ENCODE assay signal across 8 cellular contexts in the genomic region with DNA sequence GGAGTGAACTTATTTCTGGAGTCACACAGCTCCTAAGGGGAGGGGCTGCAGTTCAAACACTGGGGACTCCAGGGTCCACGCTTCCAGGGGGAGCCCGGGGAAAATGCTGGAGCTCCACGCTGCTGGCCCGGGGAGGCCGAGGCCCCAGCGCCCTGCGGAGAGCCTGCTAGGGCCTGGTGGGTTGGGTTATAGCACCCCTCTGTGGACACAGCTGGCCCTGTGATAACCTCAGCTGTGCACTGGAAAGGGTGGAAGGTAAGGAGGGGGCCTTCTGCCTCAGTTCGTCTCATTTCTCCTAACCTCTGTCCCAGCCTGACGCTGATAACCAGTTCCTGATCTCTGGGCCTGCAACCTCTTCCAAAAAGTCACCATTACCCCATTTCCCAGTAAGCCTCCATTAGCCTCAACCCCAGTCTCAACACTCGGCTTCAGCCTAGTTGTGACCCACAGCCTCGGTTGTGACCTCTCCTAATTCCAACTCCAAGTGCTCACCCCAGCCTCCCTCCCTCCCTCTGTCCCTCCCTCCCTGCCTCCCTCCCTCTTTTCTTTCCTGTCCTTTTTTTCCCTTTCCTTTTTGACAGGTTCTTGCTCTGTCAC. TPM values are rescaled to one million over a fixed set of nuclear protein-coding genes. Genes with fewer than 3 reads are reported as not detected.
DNase-seq lines count a peak whose midpoint lies in the region; ATAC-seq and TF ChIP-seq lines count a peak whose summit lies in the region.

No MANE protein-coding gene starts in this region.

- no peak overlapping the region for H2AFZ ChIP-seq in H9 (ENCODE audit: low read length)

- no peak overlapping the region for H2BK5ac ChIP-seq in H9 (ENCODE audit: insufficient read length, low read length)

- TF ChIP-seq CTCF in CD14-positive monocyte (IDR thresholded peaks at IDR 0.05) (peak; percentile 51), H9 (conservative IDR thresholded peaks at IDR 0.05) (peak; percentile 73)

- H3K9me3 Mint-ChIP-seq in CD14-positive monocyte (peaks cover 0 to 2% (median 0%) of the 10 kb centered on the region in 7 donors), H9 (no peaks in the 10 kb centered on the region; a peak in 1 of 5 replicates)

- H3K36me3 Mint-ChIP-seq in CD14-positive monocyte = no peaks in the 10 kb centered on the region
- no peaks in the 10 kb centered on the region for H3K36me3 Mint-ChIP-seq in H9 (ENCODE audit: insufficient read depth in 1 of 3, low read depth in 3 of 3)

- H3K27me3 ChIP-seq in H9 (ENCODE audit: insufficient read depth, low read length) = no peaks in the 10 kb centered on the region

- no peak overlapping the region for H2BK120ac ChIP-seq in H9 (ENCODE audit: low read depth, low read length, poor library complexity, severe bottlenecking)

- no peak overlapping the region for H2AK5ac ChIP-seq in H9 (ENCODE audit: insufficient read length, low read length)

- H3K9me3 ChIP-seq in H9 (ENCODE audit: control insufficient read depth, low read depth, low read length) = no peaks in the 10 kb centered on the region

- H3K4me1 ChIP-seq in H9 (ENCODE audit: insufficient read depth, low read length) = no peaks in the 10 kb centered on the region

- peaks cover 23 to 45% (median 26%) of the 10 kb centered on the region in 3 donors for H3K27me3 Mint-ChIP-seq in CD14-positive monocyte (ENCODE audit: low read depth in 3 of 3)
- peaks cover 9% of the 10 kb centered on the region for H3K27me3 Mint-ChIP-seq in H9 (ENCODE audit: low read depth)

- H3K14ac ChIP-seq in H9 (ENCODE audit: insufficient read depth, low read length) = no peak overlapping the region

- no CpG with 5 or more reads among the region's 11 CpGs for WGBS in H9 (ENCODE audit: extremely low coverage, insufficient read length, low lambda C conversion rate)

- intact Hi-C loops in CD14-positive monocyte (cut with micrococcal nuclease) = loop anchor here (1.0 to 10.0 kb wide), 3 partner anchors 260 to 306 kb away; no protein-coding TSS in a partner anchor

- H3K79me2 ChIP-seq in H9 (ENCODE audit: insufficient read depth, low read length) = no peaks in the 10 kb centered on the region

- no peak overlapping the region for H3K18ac ChIP-seq in H9 (ENCODE audit: insufficient read length, low read depth, low read length)

- H3K27ac ChIP-seq in H9 (ENCODE audit: insufficient read length, low read depth, low read length) = no peak overlapping the region

- H3K56ac ChIP-seq in H9 (ENCODE audit: insufficient read length, low read depth, low read length) = no peak overlapping the region

- peaks cover 9% of the 10 kb centered on the region for H3K4me1 Mint-ChIP-seq in CD14-positive monocyte
- H3K4me1 Mint-ChIP-seq in H9 = peaks cover 10 to 15% of the 10 kb centered on the region in 2 experiments

- H2BK15ac ChIP-seq in H9 (ENCODE audit: low read depth, low read length) = no peak overlapping the region

- H3K79me1 ChIP-seq in H9 (ENCODE audit: insufficient read depth, low read depth, low read length, poor library complexity, severe bottlenecking) = no peaks in the 10 kb centered on the region

- H2BK12ac ChIP-seq in H9 (ENCODE audit: insufficient read length, low read depth, low read length) = no peak overlapping the region

- no peak overlapping the region for H3K23ac ChIP-seq in H9 (ENCODE audit: insufficient read length, low read depth, low read length)

- no peak overlapping the region for H3K4ac ChIP-seq in H9 (ENCODE audit: low read depth, low read length)

- H4K8ac ChIP-seq in H9 (replicated peaks; ENCODE audit: insufficient read length, low read depth, low read length) = no peak overlapping the region

- no peaks in the 10 kb centered on the region for H4K20me1 ChIP-seq in H9 (ENCODE audit: control insufficient read depth, insufficient read depth, insufficient read length)

- no peak overlapping the region for H4K91ac ChIP-seq in H9 (ENCODE audit: insufficient read length, low read depth, low read length)

- no peak overlapping the region for H4K5ac ChIP-seq in H9 (ENCODE audit: insufficient read length, low read depth, low read length)

- ATAC-seq in HG02571 (IDR thresholded peaks at IDR 0.05; ENCODE audit: unreplicated experiment) = no peak

- no peak overlapping the region for H3K4me2 ChIP-seq in H9 (ENCODE audit: insufficient read depth, insufficient read length, low read length)

- H3K23me2 ChIP-seq in H9 (ENCODE audit: insufficient read length, low read depth, low read length, poor library complexity, severe bottlenecking) = no peaks in the 10 kb centered on the region

- no peak overlapping the region for H3K9ac ChIP-seq in H9 (ENCODE audit: extremely low read depth, insufficient read length, low read length)

- DNase-seq in CD14-positive monocyte (ENCODE audit: low spot score) (no peak), H9 (peak; percentile 71), T follicular helper cell (ENCODE audit: low read depth) (peak; percentile 32), kidney tubule cell (ENCODE audit: low spot score) (peak; percentile 55), mesenteric fat pad (ENCODE audit: low spot score) (no peak)
- peak; percentile 32 for DNase-seq in central memory CD4-positive, alpha-beta T cell
- peak; percentile 65 for DNase-seq in stimulated activated CD8-positive, alpha-beta memory T cell treated with anti-CD3 and anti-CD28 coated beads, Interleukin-4, amount 100 ng/mL, for 48 hours

- no peak overlapping the region for H3K27ac Mint-ChIP-seq in CD14-positive monocyte
- no peak overlapping the region for H3K27ac Mint-ChIP-seq in H9

- no peak overlapping the region for H3K4me3 Mint-ChIP-seq in CD14-positive monocyte
- no peak overlapping the region for H3K4me3 Mint-ChIP-seq in H9

- H3T11ph ChIP-seq in H9 (ENCODE audit: low read length) = no peak overlapping the region

- H2BK20ac ChIP-seq in H9 (ENCODE audit: low read depth, low read length, poor library complexity, severe bottlenecking) = no peak overlapping the region

RNA-seq across cellular contexts. Expression of gene NBL1, which starts 7.1 kb away (rescaled TPM):
- not detected for polyA plus RNA-seq in CD14-positive monocyte
- total RNA-seq in H9 (2021) = 6.1 and 6.4 TPM in 2 replicates
- 126 TPM for total RNA-seq in mesenteric fat pad

RNA-seq across cellular contexts. Expression of gene HTR6, which starts 13.4 kb away (rescaled TPM):
- polyA plus RNA-seq in CD14-positive monocyte = not detected
- total RNA-seq in H9 (2021) = 0.29 and 0.37 TPM in 2 replicates
- total RNA-seq in mesenteric fat pad = not detected

Comparison
In these comparisons a context has a peak if more than half of its experiments do, and no peak if none do; other contexts are left out.
1. DNase-seq: peak in H9 (single experiment), T follicular helper cell (single experiment), central memory CD4-positive, alpha-beta T cell (single experiment), kidney tubule cell (single experiment) and stimulated activated CD8-positive, alpha-beta memory T cell treated with anti-CD3 and anti-CD28 coated beads, Interleukin-4, amount 100 ng/mL, for 48 hours (single experiment); none in CD14-positive monocyte (single experiment) and mesenteric fat pad (single experiment).
2. RNA of gene NBL1, which starts 7.1 kb away (total RNA-seq): 126 TPM in mesenteric fat pad (single experiment); 6.1 to 6.4 TPM in H9; every median in the first group is over 10 times any median in the second.